Comparison of ENCODE assay signal across 9 cellular contexts in the genomic region with DNA sequence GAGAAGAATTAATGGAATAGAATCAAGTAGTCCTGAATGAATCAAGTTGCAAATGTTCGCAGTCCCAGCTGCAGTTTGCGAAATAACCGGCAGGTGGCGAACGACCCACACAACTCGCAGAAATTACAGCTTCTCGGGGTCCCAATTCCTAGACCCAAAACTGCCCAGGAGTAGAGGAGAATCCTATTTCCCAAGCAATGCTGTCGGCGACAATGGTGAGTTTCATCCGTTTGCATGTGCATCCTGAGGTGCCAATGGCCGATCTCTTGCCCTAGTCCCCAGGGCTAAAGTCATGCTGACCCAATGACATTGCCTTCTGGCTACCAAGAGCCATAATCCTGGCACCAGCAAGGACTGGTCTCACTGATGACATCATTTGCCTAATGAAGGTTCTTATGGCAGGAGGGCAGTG. TPM values are rescaled to one million over a fixed set of nuclear protein-coding genes. Genes with fewer than 3 reads are reported as not detected.
DNase-seq lines count a peak whose midpoint lies in the region; ATAC-seq and TF ChIP-seq lines count a peak whose summit lies in the region.
"Had no signal": no experiment of that assay in that cellular context is flagged by ENCODE, and none has a peak within 500 bp of the region (broad histone marks: within the 10 kb centered on the region; RNA-seq: fewer than 3 reads in every experiment).

No MANE protein-coding gene starts in this region.

- no peak for TF ChIP-seq POLR2A in prostate gland (IDR thresholded peaks at IDR 0.05)

- H3K27me3 ChIP-seq in prostate gland (replicated peaks; ENCODE audit: insufficient read depth), result peaks cover 3% of the 10 kb centered on the region

- no peak overlapping the region for H3K27ac ChIP-seq in prostate gland

- 2% methylated on average over 11 of the region's 11 CpGs for WGBS in prostate gland

- H3K9me3 ChIP-seq in prostate gland, result no peaks in the 10 kb centered on the region

- no peaks in the 10 kb centered on the region for H3K36me3 ChIP-seq in prostate gland

- no peaks in the 10 kb centered on the region for H3K4me1 ChIP-seq in prostate gland (replicated peaks)

- intact Hi-C loops in prostate gland (cut with DNase I), result loop anchor here (5.0 kb wide), 1 partner anchor 598 kb away; no protein-coding TSS in a partner anchor

- no peak for ATAC-seq in HG03571 (IDR thresholded peaks at IDR 0.05; ENCODE audit: unreplicated experiment)

- CTCF ChIA-PET in AG04449 (lab: Yijun Ruan, JAX), result interaction anchor here (1.0 to 6.5 kb wide), 7 partner anchors 10 to 599 kb away, joined by 3 to 129 read pairs (median 4); no protein-coding TSS in a partner anchor

- H3K4me3 ChIP-seq in AG04449 (ENCODE audit: low read depth, low read length) (no peak overlapping the region), fibroblast of the aortic adventitia (ENCODE audit: low read depth, low read length) (no peak overlapping the region), prostate gland (no peak overlapping the region)

- POLR2A ChIA-PET in AG04449 (lab: Yijun Ruan, JAX), result no interaction called here

- DNase-seq in AG04449 (ENCODE audit: low read depth, low spot score), result no peak
- peak; percentile 31 for DNase-seq in NCI-H2196 treated with DMSO at 0.1 percent for 48 hours (lab: John Stamatoyannopoulos, UW; ENCODE audit: unreplicated experiment)
- DNase-seq in activated CD8-positive, alpha-beta memory T cell treated with anti-CD3 and anti-CD28 coated beads, Interleukin-2, amount 50 U/mL, for 24 hours (ENCODE audit: extremely low read depth), result peak; percentile 8
- DNase-seq in fibroblast of the aortic adventitia (ENCODE audit: low read depth), result peak; percentile 52
- DNase-seq in prostate gland (ENCODE audit: low spot score), result no peak
- DNase-seq in cerebellar nuclear complex (lab: John Stamatoyannopoulos, UW), result no peak

- TF ChIP-seq CTCF in AG04449 (IDR thresholded peaks at IDR 0.05; ENCODE audit: insufficient read depth, low read length, missing control alignments) (peak; percentile 72), GM12874 (IDR thresholded peaks at IDR 0.05; ENCODE audit: insufficient read depth, low read depth, low read length) (peak; percentile 86), fibroblast of the aortic adventitia (IDR thresholded peaks at IDR 0.05; ENCODE audit: insufficient read depth, low read length) (peak; percentile 85), prostate gland (IDR thresholded peaks at IDR 0.05) (peak; percentile 63 to 78 (median 66))

RNA-seq across cellular contexts. Expression of a gene that starts 8.5 kb away (rescaled TPM):
- total RNA-seq in fibroblast of the aortic adventitia (ENCODE audit: low replicate concordance) (not detected in 2 replicates), prostate gland (under 1 TPM; 0.34 to 0.50 TPM)
- total RNA-seq: glomerular endothelial cell had no signal

RNA-seq across cellular contexts. Expression of a gene that starts 31.9 kb away (rescaled TPM):
- not detected in 2 replicates for total RNA-seq in fibroblast of the aortic adventitia (ENCODE audit: low replicate concordance)
- total RNA-seq in prostate gland, result 1 to 10 TPM in 1 of 2 donors, under 1 TPM in 1; 0.36 to 4.1 TPM
- total RNA-seq: glomerular endothelial cell had no signal

Comparison
In these comparisons a context has a peak if more than half of its experiments do, and no peak if none do; other contexts are left out.
1. DNase-seq: peak in NCI-H2196 treated with DMSO at 0.1 percent for 48 hours (single experiment), activated CD8-positive, alpha-beta memory T cell treated with anti-CD3 and anti-CD28 coated beads, Interleukin-2, amount 50 U/mL, for 24 hours (single experiment) and fibroblast of the aortic adventitia (single experiment); none in AG04449 (single experiment), prostate gland (single experiment) and cerebellar nuclear complex (0 of 2).
2. Peak in every context shown above with its lines, with median percentiles within 50 percentile points of each other: CTCF ChIP-seq.